ENCODE assay signal across 27 cellular contexts in the genomic region with DNA sequence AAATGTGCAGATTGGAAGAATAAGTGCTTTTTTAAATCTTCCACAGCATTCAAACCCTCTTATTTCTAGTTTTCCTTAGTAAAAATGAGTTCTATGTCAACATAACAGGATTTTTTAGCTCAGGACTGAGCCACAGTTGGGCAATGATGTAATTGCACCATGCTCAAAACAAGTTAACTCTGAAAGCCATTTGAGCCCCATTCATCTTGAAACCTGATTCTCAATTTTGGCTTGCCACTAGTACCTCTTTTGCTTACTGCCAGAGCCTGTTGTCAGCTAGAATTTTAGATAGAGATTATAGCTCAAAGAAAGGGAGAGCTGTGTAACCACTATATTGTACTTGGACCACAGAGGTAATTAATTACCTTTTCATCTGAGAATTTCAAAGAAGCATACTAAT.
DNase-seq lines count a peak whose midpoint lies in the region; ATAC-seq and TF ChIP-seq lines count a peak whose summit lies in the region.
"Had no signal": no experiment of that assay in that cellular context is flagged by ENCODE, and none has a peak within 500 bp of the region (broad histone marks: within the 10 kb centered on the region; RNA-seq: fewer than 3 reads in every experiment).

No MANE protein-coding gene starts in this region.

- H3K9me3 ChIP-seq in HUES64 (ENCODE audit: insufficient read depth, low read depth, low read length) (no peaks in the 10 kb centered on the region), hepatocyte (ENCODE audit: low read depth) (no peaks in the 10 kb centered on the region)
- H3K9me3 ChIP-seq: gastroesophageal sphincter, thyroid gland had no signal

- H3K36me3 ChIP-seq in HUES64 (ENCODE audit: insufficient read depth, low read length) (no peaks in the 10 kb centered on the region), hepatocyte (replicated peaks; ENCODE audit: insufficient read depth, low read depth) (no peaks in the 10 kb centered on the region)
- H3K36me3 ChIP-seq: cardiac muscle cell, gastroesophageal sphincter, thyroid gland had no signal

- H3K4me3 ChIP-seq in HUES64 (ENCODE audit: low read length) (no peak overlapping the region), hepatocyte (no peak overlapping the region)
- H3K4me3 ChIP-seq: cardiac muscle cell, gastroesophageal sphincter, lung, mucosa of descending colon, thyroid gland had no signal

- DNase-seq in NCI-H1436 (lab: John Stamatoyannopoulos, UW) (peak; percentile 74), NCI-H748 (lab: John Stamatoyannopoulos, UW; ENCODE audit: unreplicated experiment) (peak; percentile 99), astrocyte of the hippocampus (ENCODE audit: low read depth, low spot score) (peak; percentile 8), substantia nigra (lab: John Stamatoyannopoulos, UW) (no peak), hepatocyte (ENCODE audit: low spot score) (no peak)
- no peak for DNase-seq in activated effector memory CD4-positive, alpha-beta T cell treated with Interleukin-2 at 50 U/mL for 16 hours
- DNase-seq: activated CD4-positive, alpha-beta T cell treated with anti-CD3 and anti-CD28 coated beads, Interleukin-2, amount 10 ng/mL, durations not matched to agents 24 days and 14 days; activated naive CD4-positive, alpha-beta T cell treated with Interleukin-2 at 50 U/mL for 16 hours; activated T-cell treated with anti-CD3 and anti-CD28 coated beads, Interleukin-2, amount 50 U/mL, for 48 hours; amniotic stem cell; Calu3; kidney; mucosa of descending colon; NCI-H1048; nephron progenitor cell; posterior cingulate gyrus; SK-N-SH; stimulated activated naive CD8-positive, alpha-beta T cell treated with anti-CD3 and anti-CD28 coated beads, Interleukin-15, Interleukin-2, amounts not matched to agents 100 U/mL and 50 U/mL, for 24 hours; thyroid gland had no signal

- H3K79me2 ChIP-seq in hepatocyte, result no peaks in the 10 kb centered on the region

- H3K27me3 ChIP-seq in HUES64 (ENCODE audit: insufficient read depth, low read length) (no peaks in the 10 kb centered on the region), hepatocyte (no peaks in the 10 kb centered on the region)
- H3K27me3 ChIP-seq: cardiac muscle cell, gastroesophageal sphincter, thyroid gland had no signal

- H3K9me2 ChIP-seq in hepatocyte (replicated peaks; ENCODE audit: insufficient read depth), result no peaks in the 10 kb centered on the region

- no peaks in the 10 kb centered on the region for H4K20me1 ChIP-seq in hepatocyte (ENCODE audit: insufficient read depth, poor library complexity, severe bottlenecking)

- H3K27ac ChIP-seq in HUES64 (ENCODE audit: low read depth, low read length) (peak overlapping the region; percentile 43), substantia nigra (ENCODE audit: low read depth, low read length, poor library complexity, severe bottlenecking) (no peak overlapping the region), hepatocyte (no peak overlapping the region)
- H3K27ac ChIP-seq: cardiac muscle cell, gastroesophageal sphincter, thyroid gland, VCaP had no signal

- no peak overlapping the region for H3K9ac ChIP-seq in HUES64 (ENCODE audit: low read depth, low read length)
- H3K9ac ChIP-seq: SK-N-SH had no signal

- no peak for TF ChIP-seq CTCF in hepatocyte (IDR thresholded peaks at IDR 0.05; ENCODE audit: poor library complexity)

- no peak overlapping the region for H2AFZ ChIP-seq in hepatocyte

- no peak for ATAC-seq in GM19328 (IDR thresholded peaks at IDR 0.05; ENCODE audit: unreplicated experiment)
- ATAC-seq: gastroesophageal sphincter; HCT116; mucosa of descending colon; sciatic nerve; stimulated activated naive CD8-positive, alpha-beta T cell treated with anti-CD3 and anti-CD28 coated beads, Interleukin-15, Interleukin-2, amounts not matched to agents 100 U/mL and 50 U/mL, for 24 hours had no signal

- H3K4me1 ChIP-seq in HUES64 (ENCODE audit: insufficient read depth, low read length) (peaks cover 30% of the 10 kb centered on the region), hepatocyte (ENCODE audit: insufficient read depth) (no peaks in the 10 kb centered on the region)
- H3K4me1 ChIP-seq: gastroesophageal sphincter, thyroid gland had no signal

- no peak overlapping the region for H3K4me2 ChIP-seq in hepatocyte
- H3K4me2 ChIP-seq: SK-N-SH had no signal

Comparison
In these comparisons a context has a peak if more than half of its experiments do, and no peak if none do; other contexts are left out.
1. DNase-seq: peak in NCI-H1436 (single experiment), NCI-H748 (single experiment) and astrocyte of the hippocampus (single experiment); none in substantia nigra (0 of 49), hepatocyte (single experiment) and activated effector memory CD4-positive, alpha-beta T cell treated with Interleukin-2 at 50 U/mL for 16 hours (single experiment).